8 cellular contexts compared by ENCODE assay signal in genomic region chr1:87333692-87334347, GRCh38. TPM values are rescaled to one million over a fixed set of nuclear protein-coding genes. Genes with fewer than 3 reads are reported as not detected.
DNase-seq lines count a peak whose midpoint lies in the region; ATAC-seq and TF ChIP-seq lines count a peak whose summit lies in the region.

No MANE protein-coding gene starts in this region.

- peaks cover 22% of the 10 kb centered on the region for H3K36me3 Mint-ChIP-seq in endodermal cell (ENCODE audit: low read depth)

- no peaks in the 10 kb centered on the region for H3K27me3 Mint-ChIP-seq in endodermal cell (ENCODE audit: insufficient read depth)

- H4K20me1 ChIP-seq in OCI-LY7 (ENCODE audit: insufficient read depth, low read length): peaks cover 21% of the 10 kb centered on the region; the same call in 1 of the 2 replicates

- H3K4me3 ChIP-seq in OCI-LY7 (ENCODE audit: low read depth, low read length, poor library complexity, severe bottlenecking): no peak overlapping the region
- peak overlapping the region; percentile 80 for H3K4me3 ChIP-seq in endodermal cell (ENCODE audit: low read length)
- peak overlapping the region; percentile 58 to 70 for H3K4me3 ChIP-seq in prostate gland

- H3K4me1 ChIP-seq in OCI-LY7 (ENCODE audit: insufficient read depth, low read length, poor library complexity, severe bottlenecking): peaks cover 41% of the 10 kb centered on the region
- peaks cover 2% of the 10 kb centered on the region for H3K4me1 ChIP-seq in endodermal cell (ENCODE audit: control insufficient read depth, insufficient read depth, low read length)
- no peaks in the 10 kb centered on the region for H3K4me1 ChIP-seq in prostate gland (replicated peaks)

- H3K9me2 ChIP-seq in OCI-LY7 (ENCODE audit: insufficient read depth, low read length): no peaks in the 10 kb centered on the region

- TF ChIP-seq CTCF in OCI-LY7 (conservative IDR thresholded peaks at IDR 0.05; ENCODE audit: low read length) (no peak), endodermal cell (conservative IDR thresholded peaks at IDR 0.05) (no peak), prostate gland (IDR thresholded peaks at IDR 0.05) (no peak)

- POLR2A ChIA-PET in OCI-LY7 (lab: Charles Lee): interaction anchor here (0.7 to 1.7 kb wide), 8 partner anchors 8 to 118 kb away, joined by 3 to 4 read pairs (median 3); no protein-coding TSS in a partner anchor

- no peak overlapping the region for H3K9ac ChIP-seq in endodermal cell (ENCODE audit: extremely low read depth, low read length, poor library complexity, severe bottlenecking)

- peak overlapping the region; percentile 72 for H3K4me3 Mint-ChIP-seq in endodermal cell

- H3K36me3 ChIP-seq in OCI-LY7 (ENCODE audit: insufficient read depth, low read length) (peaks cover 8% of the 10 kb centered on the region; the same call in 1 of the 2 replicates), endodermal cell (ENCODE audit: control insufficient read depth, insufficient read depth, low read length) (peaks cover 4% of the 10 kb centered on the region), prostate gland (no peaks in the 10 kb centered on the region)

- no peaks in the 10 kb centered on the region for H3K9me3 Mint-ChIP-seq in endodermal cell

- peak overlapping the region; percentile 85 for H3K4me2 ChIP-seq in OCI-LY7 (ENCODE audit: low read length)

- no TSS peak for BruUV-seq in OCI-LY7 (replicated peaks; lab: Mats Ljungman, UMichigan)

- no peaks in the 10 kb centered on the region for H3K9me3 ChIP-seq in OCI-LY7 (ENCODE audit: low read length)
- H3K9me3 ChIP-seq in endodermal cell (ENCODE audit: control insufficient read depth, low read length): no peaks in the 10 kb centered on the region
- H3K9me3 ChIP-seq in prostate gland: no peaks in the 10 kb centered on the region

- intact Hi-C loops in OCI-LY7 (cut with micrococcal nuclease; ENCODE audit: unreplicated experiment) (loop anchor here (2.0 to 10.0 kb wide), 2 partner anchors 1351 to 1551 kb away; partner anchors contain the start of gene PKN2), prostate gland (cut with DNase I) (loop anchor here (10.0 kb wide), 1 partner anchor 351 kb away; no protein-coding TSS in a partner anchor), posterior vena cava (cut with DNase I) (loop anchor here (10.0 kb wide), 1 partner anchor 621 kb away; no protein-coding TSS in a partner anchor)

- H3K27ac ChIP-seq in OCI-LY7 (ENCODE audit: low read depth, low read length, poor library complexity, severe bottlenecking) (no peak overlapping the region), endodermal cell (ENCODE audit: low read depth, low read length) (no peak overlapping the region), prostate gland (peak overlapping the region; percentile 77 to 81)

- H3K27me3 ChIP-seq in endodermal cell (ENCODE audit: control insufficient read depth, insufficient read depth, low read length, poor library complexity, severe bottlenecking) (no peaks in the 10 kb centered on the region), prostate gland (replicated peaks; ENCODE audit: insufficient read depth) (no peaks in the 10 kb centered on the region)

- DNase-seq in SKM-1 treated with dmso at 0.1 percent for 144 hours (lab: John Stamatoyannopoulos, UW; ENCODE audit: unreplicated experiment) (peak; percentile 43), SKM-1 (lab: John Stamatoyannopoulos, UW; ENCODE audit: unreplicated experiment) (no peak), OCI-LY7 (ENCODE audit: low spot score) (no peak), endodermal cell (no peak), prostate gland (ENCODE audit: low spot score) (no peak), posterior vena cava (ENCODE audit: low spot score) (no peak)
- no peak for DNase-seq in stimulated activated CD4-positive, alpha-beta T cell treated with anti-CD3 and anti-CD28 coated beads, Interleukin-2, amount 100 ng/mL, for 48 hours

- WGBS in endodermal cell (ENCODE audit: insufficient coverage in 1 of 2, insufficient read length in 1 of 2), 2 experiments: 68 to 79% methylated on average over 6 to 10 of the region's 10 CpGs
- 25% methylated on average over 10 of the region's 10 CpGs for WGBS in prostate gland

- CTCF ChIA-PET in OCI-LY7 (lab: Charles Lee; ENCODE audit: unreplicated experiment): no interaction called here

- no peak overlapping the region; the same call in 1 of the 2 replicates for H2AFZ ChIP-seq in OCI-LY7 (ENCODE audit: low read length)

- no peak for TF ChIP-seq POLR2A in prostate gland (IDR thresholded peaks at IDR 0.05)

- H3K79me2 ChIP-seq in OCI-LY7 (ENCODE audit: insufficient read depth, low read depth, low read length): no peaks in the 10 kb centered on the region

- peak overlapping the region; percentile 88 for H3K27ac Mint-ChIP-seq in endodermal cell

- no peak for ATAC-seq in HG03095 (IDR thresholded peaks at IDR 0.05; ENCODE audit: unreplicated experiment)

- peaks cover 42% of the 10 kb centered on the region for H3K4me1 Mint-ChIP-seq in endodermal cell

RNA-seq across cellular contexts. Expression of gene LMO4, which starts 5.1 kb away (rescaled TPM):
- 14.5 and 19.9 TPM in 2 replicates for total RNA-seq in OCI-LY7 (2014; rRNA removed; shearing (Covaris generic))
- total RNA-seq in OCI-LY7 (2022) (35.8 and 51.2 TPM in 2 replicates), endodermal cell (10 to 100 TPM; 38.3 to 49.3 TPM), prostate gland (10 to 100 TPM; 41.9 to 78.0 TPM), posterior vena cava (10 to 100 TPM; 56.7 to 64.4 TPM)
- polyA plus RNA-seq in endodermal cell (2013, experiment 1 of 2): 105 TPM
- polyA plus RNA-seq in endodermal cell (2013, experiment 2 of 2): 97.7 TPM

Comparison
In these comparisons a context has a peak if more than half of its experiments do, and no peak if none do; other contexts are left out.
1. H3K27ac ChIP-seq: peak in prostate gland (2 of 2); none in OCI-LY7 (single experiment) and endodermal cell (single experiment).